ENCODE assay signal across 8 cellular contexts in genomic region chr11:66727282-66727882, GRCh38. TPM values are rescaled to one million over a fixed set of nuclear protein-coding genes. Genes with fewer than 3 reads are reported as not detected.
DNase-seq lines count a peak whose midpoint lies in the region; ATAC-seq and TF ChIP-seq lines count a peak whose summit lies in the region.

No MANE protein-coding gene starts in this region.

- peak; percentile 17 for DNase-seq in NCI-H1105 (lab: John Stamatoyannopoulos, UW)
- no peak for DNase-seq in NCI-H1105 treated with DMSO at 0.1 percent for 48 hours (lab: John Stamatoyannopoulos, UW)
- peak; percentile 36 for DNase-seq in NCI-H2227 (lab: John Stamatoyannopoulos, UW; ENCODE audit: unreplicated experiment)
- peak; percentile 24 for DNase-seq in activated naive CD8-positive, alpha-beta T cell treated with anti-CD3 and anti-CD28 coated beads, Interleukin-2, amount 50 U/mL, for 24 hours
- DNase-seq in hepatocyte (ENCODE audit: low spot score), result peak; percentile 41
- DNase-seq in sciatic nerve (ENCODE audit: low spot score), result peak; percentile 62
- no peak for DNase-seq in SKM-1 (lab: John Stamatoyannopoulos, UW; ENCODE audit: unreplicated experiment)

- peak overlapping the region; percentile 79 for H3K4me3 ChIP-seq in hepatocyte

- no peaks in the 10 kb centered on the region for H3K9me2 ChIP-seq in hepatocyte (replicated peaks; ENCODE audit: insufficient read depth)

- H4K20me1 ChIP-seq in hepatocyte (ENCODE audit: insufficient read depth, poor library complexity, severe bottlenecking), result no peaks in the 10 kb centered on the region

- no peak for TF ChIP-seq CTCF in hepatocyte (IDR thresholded peaks at IDR 0.05; ENCODE audit: poor library complexity)

- peaks cover 66% of the 10 kb centered on the region for H3K27me3 Mint-ChIP-seq in activated naive CD8-positive, alpha-beta T cell treated with anti-CD3 and anti-CD28 coated beads, Interleukin-2, amount 50 U/mL, for 24 hours

- H3K4me1 Mint-ChIP-seq in activated naive CD8-positive, alpha-beta T cell treated with anti-CD3 and anti-CD28 coated beads, Interleukin-2, amount 50 U/mL, for 24 hours, result peaks cover 13% of the 10 kb centered on the region

- no peak overlapping the region for H3K27ac Mint-ChIP-seq in activated naive CD8-positive, alpha-beta T cell treated with anti-CD3 and anti-CD28 coated beads, Interleukin-2, amount 50 U/mL, for 24 hours

- H3K36me3 ChIP-seq in hepatocyte (replicated peaks; ENCODE audit: insufficient read depth, low read depth), result no peaks in the 10 kb centered on the region

- H2AFZ ChIP-seq in hepatocyte, result peak overlapping the region; percentile 81

- under 1% methylated on average over 45 of the region's 58 CpGs for WGBS in hepatocyte (ENCODE audit: low lambda C conversion rate, missing lambda C conversion rate)

- H3K36me3 Mint-ChIP-seq in activated naive CD8-positive, alpha-beta T cell treated with anti-CD3 and anti-CD28 coated beads, Interleukin-2, amount 50 U/mL, for 24 hours (ENCODE audit: low read depth), result no peaks in the 10 kb centered on the region

- no peaks in the 10 kb centered on the region for H3K9me3 Mint-ChIP-seq in activated naive CD8-positive, alpha-beta T cell treated with anti-CD3 and anti-CD28 coated beads, Interleukin-2, amount 50 U/mL, for 24 hours

- peaks cover 9% of the 10 kb centered on the region for H3K27me3 ChIP-seq in hepatocyte

- peak overlapping the region; percentile 55 for H3K4me3 Mint-ChIP-seq in activated naive CD8-positive, alpha-beta T cell treated with anti-CD3 and anti-CD28 coated beads, Interleukin-2, amount 50 U/mL, for 24 hours

- intact Hi-C loops in sciatic nerve (cut with DNase I), result no loop called here

- no peaks in the 10 kb centered on the region for H3K9me3 ChIP-seq in hepatocyte (ENCODE audit: low read depth)

- peak overlapping the region; percentile 51 for H3K27ac ChIP-seq in hepatocyte

- peaks cover 14% of the 10 kb centered on the region for H3K4me1 ChIP-seq in hepatocyte (ENCODE audit: insufficient read depth)

- H3K4me2 ChIP-seq in hepatocyte, result peak overlapping the region; percentile 97

- peak; percentile 26 for ATAC-seq in activated naive CD8-positive, alpha-beta T cell treated with anti-CD3 and anti-CD28 coated beads, Interleukin-2, amount 50 U/mL, for 24 hours
- ATAC-seq in sciatic nerve (peak; percentile 50), HG03432 (IDR thresholded peaks at IDR 0.05; ENCODE audit: unreplicated experiment) (no peak)

- peaks cover 33% of the 10 kb centered on the region for H3K79me2 ChIP-seq in hepatocyte

RNA-seq across cellular contexts. Expression of gene SPTBN2, which starts 1.6 kb away (rescaled TPM):
- total RNA-seq in hepatocyte, result 115 and 152 TPM in 2 replicates
- 177 and 183 TPM in 2 replicates for polyA plus RNA-seq in hepatocyte
- total RNA-seq in sciatic nerve, result 6.6 TPM

RNA-seq across cellular contexts. Expression of gene RBM4B, which starts 49.7 kb away (rescaled TPM):
- total RNA-seq in hepatocyte (25.7 and 26.7 TPM in 2 replicates), sciatic nerve (23.7 TPM)
- polyA plus RNA-seq in hepatocyte, result 32.4 and 33.4 TPM in 2 replicates

Comparison
In these comparisons a context has a peak if more than half of its experiments do, and no peak if none do; other contexts are left out.
1. DNase-seq: peak in NCI-H1105 (single experiment), NCI-H2227 (single experiment), activated naive CD8-positive, alpha-beta T cell treated with anti-CD3 and anti-CD28 coated beads, Interleukin-2, amount 50 U/mL, for 24 hours (single experiment), hepatocyte (single experiment) and sciatic nerve (single experiment); none in NCI-H1105 treated with DMSO at 0.1 percent for 48 hours (single experiment) and SKM-1 (single experiment).
2. RNA of gene SPTBN2, which starts 1.6 kb away (total RNA-seq): 115 to 152 TPM in hepatocyte; 6.6 TPM in sciatic nerve (single experiment); every median in the first group is over 10 times any median in the second.